In genomic region chr15:75596703-75597345, GRCh38 we compare ENCODE assay signal across 16 cellular contexts. TPM values are rescaled to one million over a fixed set of nuclear protein-coding genes. Genes with fewer than 3 reads are reported as not detected.
DNase-seq lines count a peak whose midpoint lies in the region; ATAC-seq and TF ChIP-seq lines count a peak whose summit lies in the region.
"Had no signal": no experiment of that assay in that cellular context is flagged by ENCODE, and none has a peak within 500 bp of the region (broad histone marks: within the 10 kb centered on the region; RNA-seq: fewer than 3 reads in every experiment).

No MANE protein-coding gene starts in this region.

- H3K4me1 ChIP-seq in CD4-positive, CD25-positive, alpha-beta regulatory T cell (ENCODE audit: control insufficient read depth, insufficient read depth, low read length, poor library complexity, severe bottlenecking) = peaks cover 19% of the 10 kb centered on the region
- H3K4me1 ChIP-seq in hepatocyte (ENCODE audit: insufficient read depth) (peaks cover 3% of the 10 kb centered on the region), tibial nerve (peaks cover 0 to 31% (median 2%) of the 10 kb centered on the region in 4 donors)

- ATAC-seq in CD4-positive, CD25-positive, alpha-beta regulatory T cell (ENCODE audit: low read depth in 2 of 2) = no peak
- ATAC-seq in HG03378 (IDR thresholded peaks at IDR 0.05; ENCODE audit: unreplicated experiment) (no peak), GM18867 (IDR thresholded peaks at IDR 0.05; ENCODE audit: unreplicated experiment) (no peak)

- peaks cover 36% of the 10 kb centered on the region for H3K36me3 ChIP-seq in CD4-positive, CD25-positive, alpha-beta regulatory T cell (ENCODE audit: control insufficient read depth, insufficient read depth, low read length)
- H3K36me3 ChIP-seq in hepatocyte (replicated peaks; ENCODE audit: insufficient read depth, low read depth) (peaks cover 5% of the 10 kb centered on the region), tibial nerve (peaks cover 0 to 97% (median 9%) of the 10 kb centered on the region in 3 donors)

- no peak overlapping the region for H3K27ac ChIP-seq in CD4-positive, CD25-positive, alpha-beta regulatory T cell (ENCODE audit: insufficient read depth, low read length, poor library complexity, severe bottlenecking)
- H3K27ac ChIP-seq in hepatocyte (peak overlapping the region; percentile 28), tibial nerve (no peak overlapping the region)

- no peaks in the 10 kb centered on the region for H4K20me1 ChIP-seq in hepatocyte (ENCODE audit: insufficient read depth, poor library complexity, severe bottlenecking)

- H3K27ac Mint-ChIP-seq in activated T-cell treated with anti-CD3 and anti-CD28 coated beads, Interleukin-2, amount 50 U/mL, for 24 hours = peak overlapping the region; percentile 84
- peak overlapping the region in 2 of 3 donors; percentile 17 to 86 for H3K27ac Mint-ChIP-seq in CD4-positive, CD25-positive, alpha-beta regulatory T cell
- H3K27ac Mint-ChIP-seq in activated CD4-positive, alpha-beta memory T cell treated with anti-CD3 and anti-CD28 coated beads, Interleukin-2, amount 10 ng/mL, durations not matched to agents 7 days and 5 days = peak overlapping the region; percentile 96
- H3K27ac Mint-ChIP-seq: HFFc6 had no signal

- no peak for TF ChIP-seq CTCF in hepatocyte (IDR thresholded peaks at IDR 0.05; ENCODE audit: poor library complexity)
- no peak for TF ChIP-seq CTCF in tibial nerve (IDR thresholded peaks at IDR 0.05)

- CTCF ChIA-PET in activated CD4-positive, alpha-beta memory T cell treated with anti-CD3 and anti-CD28 coated beads, Interleukin-2, amount 10 ng/mL, durations not matched to agents 7 days and 5 days (lab: Charles Lee) = interaction anchor here (0.6 to 4.6 kb wide), 12 partner anchors 10 to 229 kb away, joined by 3 to 29 read pairs (median 7); partner anchors contain the start of genes IMP3, PTPN9, SNUPN and SNX33

- POLR2A ChIA-PET in activated CD4-positive, alpha-beta memory T cell treated with anti-CD3 and anti-CD28 coated beads, Interleukin-2, amount 10 ng/mL, durations not matched to agents 7 days and 5 days (lab: Charles Lee) = interaction anchor here (0.9 to 7.4 kb wide), 17 partner anchors 8 to 246 kb away, joined by 3 to 83 read pairs (median 6); partner anchors contain the start of genes IMP3, MAN2C1, PTPN9 and SIN3A

- no peak for TF ChIP-seq POLR2A in tibial nerve (IDR thresholded peaks at IDR 0.05)

- H3K4me1 Mint-ChIP-seq in activated T-cell treated with anti-CD3 and anti-CD28 coated beads, Interleukin-2, amount 50 U/mL, for 24 hours (ENCODE audit: low read depth) = peaks cover 22% of the 10 kb centered on the region
- H3K4me1 Mint-ChIP-seq in CD4-positive, CD25-positive, alpha-beta regulatory T cell = peaks cover 10 to 34% (median 26%) of the 10 kb centered on the region in 4 donors
- H3K4me1 Mint-ChIP-seq in activated CD4-positive, alpha-beta memory T cell treated with anti-CD3 and anti-CD28 coated beads, Interleukin-2, amount 10 ng/mL, durations not matched to agents 7 days and 5 days = peaks cover 50% of the 10 kb centered on the region

- no peak for DNase-seq in activated T-cell treated with anti-CD3 and anti-CD28 coated beads, Interleukin-2, amount 50 U/mL, for 24 hours
- DNase-seq in activated T-cell treated with anti-CD3 and anti-CD28 coated beads for 4 hours = no peak
- no peak for DNase-seq in CD4-positive, CD25-positive, alpha-beta regulatory T cell
- DNase-seq in activated CD4-positive, alpha-beta memory T cell treated with anti-CD3 and anti-CD28 coated beads, Interleukin-2, amount 10 ng/mL, durations not matched to agents 7 days and 5 days = no peak
- DNase-seq in hepatocyte (ENCODE audit: low spot score) = no peak
- DNase-seq in tibial nerve (ENCODE audit: low spot score in 2 of 2) = no peak
- DNase-seq: DMS 273 treated with DMSO at 0.1 percent for 48 hours, EL, HFFc6, KG1, MG63, NCI-H1105, NCI-H187 had no signal

- H3K27me3 Mint-ChIP-seq in activated T-cell treated with anti-CD3 and anti-CD28 coated beads, Interleukin-2, amount 50 U/mL, for 24 hours = no peaks in the 10 kb centered on the region
- no peaks in the 10 kb centered on the region for H3K27me3 Mint-ChIP-seq in CD4-positive, CD25-positive, alpha-beta regulatory T cell
- H3K27me3 Mint-ChIP-seq in activated CD4-positive, alpha-beta memory T cell treated with anti-CD3 and anti-CD28 coated beads, Interleukin-2, amount 10 ng/mL, durations not matched to agents 7 days and 5 days = no peaks in the 10 kb centered on the region
- H3K27me3 Mint-ChIP-seq: CD4-positive, alpha-beta memory T cell had no signal

- no peaks in the 10 kb centered on the region for H3K9me3 ChIP-seq in CD4-positive, CD25-positive, alpha-beta regulatory T cell (ENCODE audit: control insufficient read depth in 2 of 2, low read length in 2 of 2)
- H3K9me3 ChIP-seq in hepatocyte (ENCODE audit: low read depth) (no peaks in the 10 kb centered on the region), tibial nerve (no peaks in the 10 kb centered on the region)
- H3K9me3 ChIP-seq: MG63 had no signal

- no peaks in the 10 kb centered on the region for H3K79me2 ChIP-seq in hepatocyte

- H3K4me3 ChIP-seq in CD4-positive, CD25-positive, alpha-beta regulatory T cell (ENCODE audit: low read depth, low read length) = no peak overlapping the region
- H3K4me3 ChIP-seq in hepatocyte = no peak overlapping the region
- H3K4me3 ChIP-seq in tibial nerve = no peak overlapping the region
- H3K4me3 ChIP-seq: MG63 had no signal

- no peak for TF ChIP-seq EP300 in tibial nerve (IDR thresholded peaks at IDR 0.05)

- no peak overlapping the region for H2AFZ ChIP-seq in hepatocyte

- H3K36me3 Mint-ChIP-seq in activated T-cell treated with anti-CD3 and anti-CD28 coated beads, Interleukin-2, amount 50 U/mL, for 24 hours (ENCODE audit: low read depth) = peaks cover 87% of the 10 kb centered on the region
- H3K36me3 Mint-ChIP-seq in CD4-positive, CD25-positive, alpha-beta regulatory T cell = peaks cover 36% of the 10 kb centered on the region
- H3K36me3 Mint-ChIP-seq in activated CD4-positive, alpha-beta memory T cell treated with anti-CD3 and anti-CD28 coated beads, Interleukin-2, amount 10 ng/mL, durations not matched to agents 7 days and 5 days (ENCODE audit: low read depth) = peaks cover 71% of the 10 kb centered on the region

- H3K4me2 ChIP-seq in hepatocyte = no peak overlapping the region

- no peak overlapping the region for H3K4me3 Mint-ChIP-seq in activated T-cell treated with anti-CD3 and anti-CD28 coated beads, Interleukin-2, amount 50 U/mL, for 24 hours
- H3K4me3 Mint-ChIP-seq in CD4-positive, CD25-positive, alpha-beta regulatory T cell = peak overlapping the region in 1 of 4 donors; percentile 1
- peak overlapping the region; percentile 18 for H3K4me3 Mint-ChIP-seq in activated CD4-positive, alpha-beta memory T cell treated with anti-CD3 and anti-CD28 coated beads, Interleukin-2, amount 10 ng/mL, durations not matched to agents 7 days and 5 days
- H3K4me3 Mint-ChIP-seq: HFFc6 had no signal

- no peaks in the 10 kb centered on the region for H3K9me2 ChIP-seq in hepatocyte (replicated peaks; ENCODE audit: insufficient read depth)

- H3K9me3 Mint-ChIP-seq in activated T-cell treated with anti-CD3 and anti-CD28 coated beads, Interleukin-2, amount 50 U/mL, for 24 hours = no peaks in the 10 kb centered on the region
- no peaks in the 10 kb centered on the region for H3K9me3 Mint-ChIP-seq in CD4-positive, CD25-positive, alpha-beta regulatory T cell
- H3K9me3 Mint-ChIP-seq in activated CD4-positive, alpha-beta memory T cell treated with anti-CD3 and anti-CD28 coated beads, Interleukin-2, amount 10 ng/mL, durations not matched to agents 7 days and 5 days = no peaks in the 10 kb centered on the region
- H3K9me3 Mint-ChIP-seq: CD4-positive, alpha-beta memory T cell; HFFc6 had no signal

- WGBS in hepatocyte (ENCODE audit: low lambda C conversion rate, missing lambda C conversion rate) = 87% methylated on average over 3 of the region's 3 CpGs
- WGBS in tibial nerve, 2 donors = 89% methylated on average over 3 of the region's 3 CpGs

- H3K27me3 ChIP-seq in CD4-positive, CD25-positive, alpha-beta regulatory T cell (ENCODE audit: control insufficient read depth, insufficient read depth, low read length) = no peaks in the 10 kb centered on the region
- H3K27me3 ChIP-seq in hepatocyte (no peaks in the 10 kb centered on the region), tibial nerve (no peaks in the 10 kb centered on the region)
- H3K27me3 ChIP-seq: MG63 had no signal

RNA-seq across cellular contexts. Expression of gene PTPN9, which starts 17.7 kb away (rescaled TPM):
- 24.7 TPM for total RNA-seq in CD4-positive, CD25-positive, alpha-beta regulatory T cell
- 10 to 100 TPM; 18.3 to 29.8 (median 23.3) TPM for polyA plus RNA-seq in CD4-positive, CD25-positive, alpha-beta regulatory T cell
- total RNA-seq in activated CD4-positive, alpha-beta memory T cell treated with anti-CD3 and anti-CD28 coated beads, Interleukin-2, amount 10 ng/mL, durations not matched to agents 7 days and 5 days = 10 to 100 TPM; 41.4 to 41.6 TPM
- total RNA-seq in hepatocyte (24.0 and 27.4 TPM in 2 replicates), tibial nerve (10 to 100 TPM; 24.3 to 45.0 (median 32.0) TPM)
- polyA plus RNA-seq in hepatocyte = 19.6 and 23.3 TPM in 2 replicates

RNA-seq across cellular contexts. Expression of gene SNUPN, which starts 28.7 kb away (rescaled TPM):
- 13.8 TPM for total RNA-seq in CD4-positive, CD25-positive, alpha-beta regulatory T cell
- 10 to 100 TPM; 26.4 to 36.9 (median 31.1) TPM for polyA plus RNA-seq in CD4-positive, CD25-positive, alpha-beta regulatory T cell
- 10 to 100 TPM; 29.6 to 30.9 TPM for total RNA-seq in activated CD4-positive, alpha-beta memory T cell treated with anti-CD3 and anti-CD28 coated beads, Interleukin-2, amount 10 ng/mL, durations not matched to agents 7 days and 5 days
- total RNA-seq in hepatocyte (25.2 and 25.6 TPM in 2 replicates), tibial nerve (10 to 100 TPM; 16.3 to 35.1 (median 23.7) TPM)
- 28.8 and 33.2 TPM in 2 replicates for polyA plus RNA-seq in hepatocyte

RNA-seq across cellular contexts. Expression of gene IMP3, which starts 43.2 kb away (rescaled TPM):
- 40.5 TPM for total RNA-seq in CD4-positive, CD25-positive, alpha-beta regulatory T cell
- 100 to 1,000 TPM; 216 to 303 (median 283) TPM for polyA plus RNA-seq in CD4-positive, CD25-positive, alpha-beta regulatory T cell
- total RNA-seq in activated CD4-positive, alpha-beta memory T cell treated with anti-CD3 and anti-CD28 coated beads, Interleukin-2, amount 10 ng/mL, durations not matched to agents 7 days and 5 days = 10 to 100 TPM; 72.3 to 75.5 TPM
- total RNA-seq in hepatocyte (142 and 155 TPM in 2 replicates), tibial nerve (100 to 1,000 TPM; 163 to 179 (median 170) TPM)
- 117 and 144 TPM in 2 replicates for polyA plus RNA-seq in hepatocyte

RNA-seq across cellular contexts. Expression of gene SNX33, which starts 50.9 kb away (rescaled TPM):
- 2.1 TPM for total RNA-seq in CD4-positive, CD25-positive, alpha-beta regulatory T cell
- polyA plus RNA-seq in CD4-positive, CD25-positive, alpha-beta regulatory T cell = 1 to 10 TPM in 1 of 4 donors, under 1 TPM in 3; 0.03 to 1.0 (median 0.53) TPM
- 1 to 10 TPM; 1.8 to 1.9 TPM for total RNA-seq in activated CD4-positive, alpha-beta memory T cell treated with anti-CD3 and anti-CD28 coated beads, Interleukin-2, amount 10 ng/mL, durations not matched to agents 7 days and 5 days
- total RNA-seq in hepatocyte (14.8 and 17.8 TPM in 2 replicates), tibial nerve (10 to 100 TPM; 29.7 to 44.9 (median 31.1) TPM)
- polyA plus RNA-seq in hepatocyte = 21.1 and 21.8 TPM in 2 replicates
